11 cellular contexts compared by ENCODE assay signal in the genomic region with DNA sequence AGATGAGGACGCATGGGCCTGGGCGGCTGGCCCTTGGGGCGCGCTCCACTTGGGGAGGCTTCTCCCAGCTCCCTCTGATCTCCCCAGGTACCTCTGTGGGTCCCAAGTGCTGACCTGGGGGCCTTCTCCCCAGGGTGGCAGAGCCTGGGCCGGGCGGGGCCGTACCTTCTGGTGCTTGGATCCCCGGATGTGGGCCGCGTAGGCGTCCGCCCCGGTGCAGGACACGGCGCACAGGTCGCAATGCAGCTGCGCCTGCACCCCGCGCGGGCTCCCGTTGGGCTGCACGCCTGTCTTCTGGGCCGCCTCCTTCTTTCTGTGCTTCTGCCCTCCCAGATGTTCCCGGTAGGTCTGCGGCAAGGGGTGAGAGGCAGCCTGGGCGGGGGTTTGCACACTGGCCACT. TPM values are rescaled to one million over a fixed set of nuclear protein-coding genes. Genes with fewer than 3 reads are reported as not detected.
"Had no signal": no experiment of that assay in that cellular context is flagged by ENCODE, and none has a peak within 500 bp of the region (broad histone marks: within the 10 kb centered on the region; RNA-seq: fewer than 3 reads in every experiment).

No MANE protein-coding gene starts in this region.

- H3K27ac ChIP-seq: HL-60, KMS-11 had no signal

- ATAC-seq: GM23338, HCT116, HepG2 had no signal

- FAIRE-seq: H1, H54, HepG2 had no signal

- H3K9ac ChIP-seq: KMS-11 had no signal

- H3K4me1 ChIP-seq: HAP-1 had no signal

- H3K36me3 ChIP-seq: HAP-1 had no signal

- H3K4me3 ChIP-seq: GM23338, HAP-1 had no signal

- H2AFZ ChIP-seq: GM23338 had no signal

- H3K4me2 ChIP-seq: GM23338, KMS-11 had no signal

- DNase-seq: HFFc6 had no signal

- H3K9me3 ChIP-seq: HAP-1 had no signal

RNA-seq across cellular contexts. Expression of a gene that starts 41.1 kb away (rescaled TPM):
- total RNA-seq: HepG2, HFFc6, HT1080 had no signal

RNA-seq across cellular contexts. Expression of a gene that starts 41.5 kb away (rescaled TPM):
- total RNA-seq: HFFc6, HT1080 had no signal

RNA-seq across cellular contexts. Expression of a gene that starts 53.2 kb away (rescaled TPM):
- total RNA-seq: HepG2, HFFc6, HT1080 had no signal
- polyA plus RNA-seq: HepG2, IgD-negative memory B cell had no signal

RNA-seq across cellular contexts. Expression of a gene that starts 55.3 kb away (rescaled TPM):
- total RNA-seq: GM23338, H1, HepG2, HFFc6, HT1080 had no signal
- polyA plus RNA-seq: HepG2, IgD-negative memory B cell had no signal
